1 cellular context compared by ENCODE assay signal in genomic region chr17:82668631-82669099, GRCh38.
TF ChIP-seq lines count a peak whose summit lies in the region.

No MANE protein-coding gene starts in this region.

TF ChIP-seq in HepG2, 621 proteins besides CTCF, POLR2A, EP300 and RAD21 (continued from another document and continues in another):
- TF ChIP-seq ZNF280B (CRISPR knock-in tag; IDR thresholded peaks at IDR 0.05; ENCODE audit: borderline replicate concordance) (no peak), MBD4 (IDR thresholded peaks at IDR 0.05; ENCODE audit: borderline replicate concordance, low read length) (no peak), GTF3A (CRISPR knock-in tag; conservative IDR thresholded peaks at IDR 0.05) (no peak; the same call in 1 of the 2 replicates), KDM1A (CRISPR knock-in tag; IDR thresholded peaks at IDR 0.05) (no peak), ZSCAN25 (CRISPR knock-in tag; IDR thresholded peaks at IDR 0.05) (peak; percentile 82; the same call in 1 of the 2 replicates), SRSF9 (IDR thresholded peaks at IDR 0.05; ENCODE audit: borderline replicate concordance, insufficient read depth, low read depth, low read length, poor library complexity, severe bottlenecking) (no peak), REST (IDR thresholded peaks at IDR 0.05; ENCODE audit: borderline replicate concordance in 1 of 2, low read depth in 1 of 2, low read length in 2 of 2) (no peak), ZBTB7B (CRISPR knock-in tag; IDR thresholded peaks at IDR 0.05) (no peak; the same call in 1 of the 2 replicates), ZNF776 (CRISPR knock-in tag; IDR thresholded peaks at IDR 0.05) (0 out of 2 replicates have a peak, but pooled peaks have one; percentile 66), HOXA7 (CRISPR knock-in tag; IDR thresholded peaks at IDR 0.05) (no peak), RCOR2 (CRISPR knock-in tag; IDR thresholded peaks at IDR 0.05) (no peak), ASH2L (IDR thresholded peaks at IDR 0.05; ENCODE audit: insufficient read length, low read depth, low read length) (peak; percentile 18), ZNF839 (CRISPR knock-in tag; IDR thresholded peaks at IDR 0.05; ENCODE audit: borderline replicate concordance) (no peak), POLR2G (IDR thresholded peaks at IDR 0.05; ENCODE audit: low read depth, low read length) (peak; percentile 57), SMC3 (IDR thresholded peaks at IDR 0.05; ENCODE audit: low read length) (peak; percentile 73), NR0B2 (CRISPR knock-in tag; IDR thresholded peaks at IDR 0.05) (0 out of 2 replicates have a peak, but pooled peaks have one; percentile 56), PITX1 (CRISPR knock-in tag; IDR thresholded peaks at IDR 0.05) (peak; percentile 44; the same call in 1 of the 2 replicates), ZNF44 (CRISPR knock-in tag; IDR thresholded peaks at IDR 0.05) (peak; percentile 90), GMEB1 (CRISPR knock-in tag; IDR thresholded peaks at IDR 0.05; ENCODE audit: borderline replicate concordance) (peak; percentile 75; the same call in 1 of the 2 replicates), ZFY (CRISPR knock-in tag; IDR thresholded peaks at IDR 0.05) (peak; percentile 76), HNF1B (CRISPR knock-in tag; IDR thresholded peaks at IDR 0.05) (no peak), HES4 (CRISPR knock-in tag; IDR thresholded peaks at IDR 0.05; ENCODE audit: borderline replicate concordance) (peak; percentile 22; the same call in 1 of the 2 replicates), ZFP91 (CRISPR knock-in tag; IDR thresholded peaks at IDR 0.05; ENCODE audit: borderline replicate concordance) (peak; percentile 83; the same call in 1 of the 2 replicates), MXD3 (CRISPR knock-in tag; IDR thresholded peaks at IDR 0.05) (peak; percentile 67; the same call in 1 of the 2 replicates), IKZF5 (CRISPR knock-in tag; IDR thresholded peaks at IDR 0.05) (peak; percentile 65; the same call in 1 of the 2 replicates), PHF21A (CRISPR knock-in tag; IDR thresholded peaks at IDR 0.05) (peak; percentile 72), SMAD3 (CRISPR knock-in tag; IDR thresholded peaks at IDR 0.05) (no peak), MAZ (IDR thresholded peaks at IDR 0.05; ENCODE audit: borderline replicate concordance, low read depth, low read length) (peak; percentile 46; the same call in 1 of the 2 replicates), MAZ (CRISPR knock-in tag; IDR thresholded peaks at IDR 0.05; ENCODE audit: low read depth) (peak; percentile 63; the same call in 1 of the 2 replicates), ZSCAN31 (CRISPR knock-in tag; IDR thresholded peaks at IDR 0.05; ENCODE audit: low read depth) (peak; percentile 69; the same call in 1 of the 2 replicates), ZNF124 (CRISPR knock-in tag; IDR thresholded peaks at IDR 0.05) (no peak; the same call in 1 of the 2 replicates), ZSCAN22 (CRISPR knock-in tag; IDR thresholded peaks at IDR 0.05) (no peak), RXRB (CRISPR knock-in tag; IDR thresholded peaks at IDR 0.05; ENCODE audit: borderline replicate concordance) (peak; percentile 31; the same call in 1 of the 2 replicates), ZNF780A (CRISPR knock-in tag; IDR thresholded peaks at IDR 0.05) (no peak), REXO4 (CRISPR knock-in tag; IDR thresholded peaks at IDR 0.05; ENCODE audit: borderline replicate concordance) (no peak), PPARG (CRISPR knock-in tag; conservative IDR thresholded peaks at IDR 0.05) (no peak), ZNF143 (CRISPR knock-in tag; IDR thresholded peaks at IDR 0.05) (peak; percentile 29; the same call in 1 of the 2 replicates), HDAC6 (IDR thresholded peaks at IDR 0.05; ENCODE audit: low read depth, low read length) (no peak), THYN1 (CRISPR knock-in tag; IDR thresholded peaks at IDR 0.05; ENCODE audit: borderline replicate concordance, low read depth) (no peak), MYNN (CRISPR knock-in tag; IDR thresholded peaks at IDR 0.05; ENCODE audit: low read depth) (0 out of 2 replicates have a peak, but pooled peaks have one; percentile 70), ZNF577 (CRISPR knock-in tag; IDR thresholded peaks at IDR 0.05; ENCODE audit: borderline replicate concordance, low read depth) (no peak), SPEN (CRISPR knock-in tag; IDR thresholded peaks at IDR 0.05; ENCODE audit: low read depth) (peak; percentile 41; the same call in 1 of the 2 replicates), SNRNP70 (IDR thresholded peaks at IDR 0.05; ENCODE audit: low read depth, low read length) (no peak), CERS6 (CRISPR knock-in tag; IDR thresholded peaks at IDR 0.05) (no peak), THAP11 (CRISPR knock-in tag; IDR thresholded peaks at IDR 0.05) (peak; percentile 68), RBFOX2 (IDR thresholded peaks at IDR 0.05; ENCODE audit: low read depth, low read length) (0 out of 2 replicates have a peak, but pooled peaks have one; percentile 24), ISX (CRISPR knock-in tag; conservative IDR thresholded peaks at IDR 0.05) (no peak), ZNF24 (IDR thresholded peaks at IDR 0.05) (no peak), NBN (conservative IDR thresholded peaks at IDR 0.05) (no peak)
